Comparison of ENCODE assay signal across 8 cellular contexts in the genomic region with DNA sequence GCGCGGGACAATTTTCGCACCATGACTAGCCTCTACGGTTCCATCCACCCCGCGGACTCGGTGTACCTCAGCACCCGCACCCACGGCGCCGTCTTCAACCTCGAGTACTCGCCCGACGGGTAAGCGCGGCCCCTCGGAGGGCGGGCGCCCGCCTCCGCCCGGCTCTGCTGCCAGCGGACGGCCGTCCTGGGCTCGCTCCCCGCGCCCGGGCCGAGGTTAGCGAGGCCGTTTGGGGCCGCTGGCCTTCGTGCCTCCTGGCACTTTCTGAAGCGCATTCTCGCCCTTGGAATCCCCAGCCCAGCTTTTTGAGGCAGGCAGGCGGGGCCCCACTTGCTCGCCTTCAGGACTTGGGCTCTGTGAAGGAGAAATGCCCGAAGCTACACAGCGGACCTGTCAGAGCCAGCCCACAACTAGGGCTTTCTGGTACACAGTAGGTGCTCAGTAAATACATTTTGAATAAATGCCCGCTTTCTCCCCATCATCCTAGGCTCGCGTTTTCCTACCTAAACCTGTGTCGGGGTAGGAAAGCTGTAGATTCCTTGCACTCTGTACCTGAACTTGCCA. TPM values are rescaled to one million over a fixed set of nuclear protein-coding genes. Genes with fewer than 3 reads are reported as not detected.
DNase-seq lines count a peak whose midpoint lies in the region; ATAC-seq and TF ChIP-seq lines count a peak whose summit lies in the region.

No MANE protein-coding gene starts in this region.

- H3K4me1 ChIP-seq in ES-I3 (ENCODE audit: insufficient read depth, low read length): peaks cover 11% of the 10 kb centered on the region; the same call in 1 of the 2 replicates

- peak; percentile 31 for ATAC-seq in GM21786 (IDR thresholded peaks at IDR 0.05; ENCODE audit: unreplicated experiment)
- peak; percentile 36 to 73 for ATAC-seq in left cardiac atrium

- TF ChIP-seq CTCF in retinal pigment epithelial cell (conservative IDR thresholded peaks at IDR 0.05; ENCODE audit: low read depth, low read length): no peak

- H3K4me3 ChIP-seq in Jurkat, Clone E6-1 (ENCODE audit: low read length): peak overlapping the region; percentile 92
- H3K4me3 ChIP-seq in retinal pigment epithelial cell (ENCODE audit: low read length): peak overlapping the region; percentile 87

- peak overlapping the region; percentile 95 for H3K9ac ChIP-seq in ES-I3 (ENCODE audit: low read depth, low read length)

- intact Hi-C loops in left cardiac atrium (cut with DNase I): no loop called here

- no peaks in the 10 kb centered on the region for H3K36me3 ChIP-seq in ES-I3 (ENCODE audit: insufficient read depth, low read length)

- no peak for DNase-seq in Jurkat, Clone E6-1 (ENCODE audit: low read depth, low spot score)
- peak; percentile 10 for DNase-seq in activated gamma-delta T cell treated with Interleukin-2 at 50 U/mL for 16 hours
- peak; percentile 38 for DNase-seq in left cardiac atrium
- no peak for DNase-seq in retinal pigment epithelial cell (ENCODE audit: low read depth)
- DNase-seq in central memory CD4-positive, alpha-beta T cell: no peak
- no peak for DNase-seq in cortex of kidney (lab: John Stamatoyannopoulos, UW)

- no peaks in the 10 kb centered on the region for H3K9me3 ChIP-seq in ES-I3 (ENCODE audit: control insufficient read depth, insufficient read depth, low read length)

RNA-seq across cellular contexts. Expression of gene DCAF10, which starts 0.8 kb away (rescaled TPM):
- polyA plus RNA-seq in Jurkat, Clone E6-1 (2012; ENCODE audit: insufficient read depth, insufficient read length): 13.4 TPM
- total RNA-seq in left cardiac atrium: 10 to 100 TPM; 19.6 to 20.0 TPM

RNA-seq across cellular contexts. Expression of gene EXOSC3, which starts 16.5 kb away (rescaled TPM):
- 129 TPM for polyA plus RNA-seq in Jurkat, Clone E6-1 (2012; ENCODE audit: insufficient read depth, insufficient read length)
- 10 to 100 TPM; 18.8 to 19.8 TPM for total RNA-seq in left cardiac atrium

RNA-seq across cellular contexts. Expression of gene TRMT10B, which starts 47.8 kb away (rescaled TPM):
- 5.6 TPM for polyA plus RNA-seq in Jurkat, Clone E6-1 (2012; ENCODE audit: insufficient read depth, insufficient read length)
- total RNA-seq in left cardiac atrium: 1 to 10 TPM; 4.2 to 5.7 TPM

Comparison
In these comparisons a context has a peak if more than half of its experiments do, and no peak if none do; other contexts are left out.
1. DNase-seq: peak in activated gamma-delta T cell treated with Interleukin-2 at 50 U/mL for 16 hours (single experiment) and left cardiac atrium (single experiment); none in Jurkat, Clone E6-1 (single experiment), retinal pigment epithelial cell (single experiment), central memory CD4-positive, alpha-beta T cell (single experiment) and cortex of kidney (single experiment).